ENCODE assay signal across 25 cellular contexts in genomic region chr7:31055501-31055900, GRCh38.
"Had no signal": no experiment of that assay in that cellular context is flagged by ENCODE, and none has a peak within 500 bp of the region (broad histone marks: within the 10 kb centered on the region; RNA-seq: fewer than 3 reads in every experiment).

No MANE protein-coding gene starts in this region.

- DNase-seq: activated CD4-positive, alpha-beta T cell treated with anti-CD3 and anti-CD28 coated beads, Interleukin-2, amount 10 ng/mL, durations not matched to agents 24 days and 14 days; activated CD4-positive, alpha-beta T cell treated with anti-CD3 and anti-CD28 coated beads, Interleukin-2, amount 50 U/mL, for 4 hours; activated CD8-positive, alpha-beta T cell treated with anti-CD3 and anti-CD28 coated beads for 36 hours; activated effector memory CD4-positive, alpha-beta T cell treated with anti-CD3 and anti-CD28 coated beads, Interleukin-2, amount 50 U/mL, for 16 hours; activated naive CD4-positive, alpha-beta T cell; activated naive CD4-positive, alpha-beta T cell treated with anti-CD3 and anti-CD28 coated beads, Interleukin-2, amount 50 U/mL, for 16 hours; activated naive CD8-positive, alpha-beta T cell treated with anti-CD3 and anti-CD28 coated beads for 36 hours; activated T-cell treated with anti-CD3 and anti-CD28 coated beads, Interleukin-2, amount 50 U/mL, for 1 hour; activated T-cell treated with anti-CD3 and anti-CD28 coated beads, Interleukin-2, amount 50 U/mL, for 72 hours; amniotic stem cell; aorta; KG1; MM.1S; MV-4-11; NCI-H1092; NCI-H146; NCI-H187; NCI-H2029 treated with DMSO at 0.1 percent for 48 hours; NCI-H2107; NCI-H345; NCI-H526 treated with DMSO at 0.1 percent for 48 hours; PC-9; SHP77; SJCRH30; T1000 had no signal
